Comparison of ENCODE assay signal across 3 cellular contexts in the genomic region with DNA sequence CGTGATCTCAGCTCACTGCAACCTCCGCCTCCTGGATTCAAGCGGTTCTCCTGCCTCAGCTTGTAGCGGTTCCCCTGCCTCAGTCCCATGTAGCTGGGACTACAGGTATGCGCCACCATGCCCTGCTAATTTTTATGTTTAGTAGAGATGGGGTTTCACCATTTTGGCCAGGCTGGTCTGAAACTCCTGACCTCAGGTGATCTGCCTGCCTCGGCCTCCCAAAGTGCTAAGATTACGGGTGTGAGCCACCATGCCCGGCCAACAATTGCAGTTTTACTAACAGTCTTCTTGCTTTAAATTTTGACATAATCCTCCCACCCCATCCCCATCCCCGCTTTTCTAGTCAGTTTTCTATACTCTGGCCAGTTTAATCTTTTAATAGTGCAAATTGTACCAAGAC.
TF ChIP-seq lines count a peak whose summit lies in the region.

No MANE protein-coding gene starts in this region.

TF ChIP-seq in GM23338, 12 proteins besides CTCF, POLR2A, EP300 and RAD21 (continues in another document):
- TF ChIP-seq JUNB (IDR thresholded peaks at IDR 0.05; ENCODE audit: unreplicated experiment) (no peak), STAT1 (IDR thresholded peaks at IDR 0.05; ENCODE audit: unreplicated experiment) (no peak)
- TF ChIP-seq, protein P1, sequence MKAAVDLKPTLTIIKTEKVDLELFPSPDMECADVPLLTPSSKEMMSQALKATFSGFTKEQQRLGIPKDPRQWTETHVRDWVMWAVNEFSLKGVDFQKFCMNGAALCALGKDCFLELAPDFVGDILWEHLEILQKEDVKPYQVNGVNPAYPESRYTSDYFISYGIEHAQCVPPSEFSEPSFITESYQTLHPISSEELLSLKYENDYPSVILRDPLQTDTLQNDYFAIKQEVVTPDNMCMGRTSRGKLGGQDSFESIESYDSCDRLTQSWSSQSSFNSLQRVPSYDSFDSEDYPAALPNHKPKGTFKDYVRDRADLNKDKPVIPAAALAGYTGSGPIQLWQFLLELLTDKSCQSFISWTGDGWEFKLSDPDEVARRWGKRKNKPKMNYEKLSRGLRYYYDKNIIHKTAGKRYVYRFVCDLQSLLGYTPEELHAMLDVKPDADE (IDR thresholded peaks at IDR 0.05), result no peak

TF ChIP-seq in IMR-90, 13 proteins besides CTCF, POLR2A, EP300 and RAD21:
- no peak for TF ChIP-seq NFE2L2 (IDR thresholded peaks at IDR 0.05; ENCODE audit: low read depth, low read length)
- no peak for TF ChIP-seq FOS (IDR thresholded peaks at IDR 0.05; ENCODE audit: low read depth, low read length)
- no peak for TF ChIP-seq USF2 (IDR thresholded peaks at IDR 0.05; ENCODE audit: low read depth, low read length)
- TF ChIP-seq, protein P2, sequence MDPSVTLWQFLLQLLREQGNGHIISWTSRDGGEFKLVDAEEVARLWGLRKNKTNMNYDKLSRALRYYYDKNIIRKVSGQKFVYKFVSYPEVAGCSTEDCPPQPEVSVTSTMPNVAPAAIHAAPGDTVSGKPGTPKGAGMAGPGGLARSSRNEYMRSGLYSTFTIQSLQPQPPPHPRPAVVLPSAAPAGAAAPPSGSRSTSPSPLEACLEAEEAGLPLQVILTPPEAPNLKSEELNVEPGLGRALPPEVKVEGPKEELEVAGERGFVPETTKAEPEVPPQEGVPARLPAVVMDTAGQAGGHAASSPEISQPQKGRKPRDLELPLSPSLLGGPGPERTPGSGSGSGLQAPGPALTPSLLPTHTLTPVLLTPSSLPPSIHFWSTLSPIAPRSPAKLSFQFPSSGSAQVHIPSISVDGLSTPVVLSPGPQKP (IDR thresholded peaks at IDR 0.05; ENCODE audit: borderline replicate concordance, low read depth, low read length), result no peak
- TF ChIP-seq CEBPB (IDR thresholded peaks at IDR 0.05; ENCODE audit: low read depth, low read length), result no peak
- TF ChIP-seq RCOR1 (IDR thresholded peaks at IDR 0.05; ENCODE audit: insufficient replicate concordance, low read length), result no peak
- no peak for TF ChIP-seq MXI1 (IDR thresholded peaks at IDR 0.05; ENCODE audit: borderline replicate concordance, low read depth, low read length)
- TF ChIP-seq BHLHE40 (IDR thresholded peaks at IDR 0.05; ENCODE audit: low read depth, low read length), result no peak
- TF ChIP-seq MAZ (IDR thresholded peaks at IDR 0.05; ENCODE audit: borderline replicate concordance, low read depth, low read length), result no peak
- no peak for TF ChIP-seq CHD1 (IDR thresholded peaks at IDR 0.05; ENCODE audit: low read depth, low read length)
- TF ChIP-seq RFX5 (IDR thresholded peaks at IDR 0.05; ENCODE audit: low read depth, low read length), result no peak
- TF ChIP-seq MAFK (IDR thresholded peaks at IDR 0.05; ENCODE audit: low read depth, low read length), result no peak

TF ChIP-seq in K562, 482 proteins besides CTCF, POLR2A, EP300 and RAD21:
- no peak for TF ChIP-seq ETV1 (tag; conservative IDR thresholded peaks at IDR 0.05; ENCODE audit: low read depth)
- no peak for TF ChIP-seq ADNP (tag; IDR thresholded peaks at IDR 0.05)
- no peak for TF ChIP-seq MNT (conservative IDR thresholded peaks at IDR 0.05)
- TF ChIP-seq HNRNPLL (IDR thresholded peaks at IDR 0.05; ENCODE audit: low read depth, low read length, poor library complexity, severe bottlenecking), result no peak
- TF ChIP-seq MCM5 (IDR thresholded peaks at IDR 0.05; ENCODE audit: low read depth), result no peak
- no peak for TF ChIP-seq POLR2B (IDR thresholded peaks at IDR 0.05; ENCODE audit: low read depth, partially characterized antibody)
- TF ChIP-seq KLF16 (IDR thresholded peaks at IDR 0.05), result no peak
- TF ChIP-seq VEZF1 (CRISPR knock-in tag; IDR thresholded peaks at IDR 0.05), result no peak
- TF ChIP-seq, protein P3, sequence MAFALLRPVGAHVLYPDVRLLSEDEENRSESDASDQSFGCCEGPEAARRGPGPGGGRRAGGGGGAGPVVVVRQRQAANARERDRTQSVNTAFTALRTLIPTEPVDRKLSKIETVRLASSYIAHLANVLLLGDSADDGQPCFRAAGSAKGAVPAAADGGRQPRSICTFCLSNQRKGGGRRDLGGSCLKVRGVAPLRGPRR (CRISPR knock-in tag; IDR thresholded peaks at IDR 0.05), result no peak
- no peak for TF ChIP-seq FOSL1 (tag; conservative IDR thresholded peaks at IDR 0.05)
- TF ChIP-seq ZNF197 (CRISPR knock-in tag; IDR thresholded peaks at IDR 0.05; ENCODE audit: low read depth), result no peak
- TF ChIP-seq, protein P4, sequence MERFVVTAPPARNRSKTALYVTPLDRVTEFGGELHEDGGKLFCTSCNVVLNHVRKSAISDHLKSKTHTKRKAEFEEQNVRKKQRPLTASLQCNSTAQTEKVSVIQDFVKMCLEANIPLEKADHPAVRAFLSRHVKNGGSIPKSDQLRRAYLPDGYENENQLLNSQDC (CRISPR knock-in tag; IDR thresholded peaks at IDR 0.05), result no peak
- TF ChIP-seq GTF2B (IDR thresholded peaks at IDR 0.05; ENCODE audit: extremely low read depth, insufficient read length), result no peak
- no peak for TF ChIP-seq ZFX (CRISPR knock-in tag; IDR thresholded peaks at IDR 0.05)
- TF ChIP-seq GTF2F1 (IDR thresholded peaks at IDR 0.05; ENCODE audit: low read depth, low read length), result no peak
